Comparison of ENCODE assay signal across 21 cellular contexts in the genomic region with DNA sequence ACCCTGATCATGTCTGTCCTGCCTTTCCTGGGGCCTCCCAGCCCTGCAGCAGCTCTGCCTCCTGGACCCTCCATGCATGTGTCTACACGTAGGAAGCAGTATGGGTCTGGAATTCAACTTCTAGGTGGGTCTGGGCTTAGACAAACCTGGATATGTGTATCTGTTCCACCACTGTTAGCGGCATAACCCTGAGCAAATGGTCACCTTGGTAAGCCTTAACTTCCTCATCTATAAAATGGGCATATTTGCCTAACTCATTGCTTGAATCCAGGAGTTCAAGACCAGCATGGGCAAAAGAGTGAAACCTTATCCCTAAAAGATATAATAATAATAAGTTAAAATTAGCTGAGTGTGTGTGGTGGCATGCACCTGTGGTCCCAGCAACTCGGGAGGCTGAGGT. TPM values are rescaled to one million over a fixed set of nuclear protein-coding genes. Genes with fewer than 3 reads are reported as not detected.
DNase-seq lines count a peak whose midpoint lies in the region; ATAC-seq, FAIRE-seq and TF ChIP-seq lines count a peak whose summit lies in the region.
"Had no signal": no experiment of that assay in that cellular context is flagged by ENCODE, and none has a peak within 500 bp of the region (broad histone marks: within the 10 kb centered on the region; RNA-seq: fewer than 3 reads in every experiment).

No MANE protein-coding gene starts in this region.

- CTCF ChIA-PET in endothelial cell of umbilical vein (lab: Charles Lee) (interaction anchor here (1.2 to 1.7 kb wide), 2 partner anchors 66 to 78 kb away, joined by 3 to 4 read pairs; no protein-coding TSS in a partner anchor), MCF 10A (lab: Yijun Ruan, JAX) (interaction anchor here (0.6 to 1.6 kb wide), 2 partner anchors 35 to 1550 kb away, joined by 3 to 4 read pairs; no protein-coding TSS in a partner anchor)

- H3K9ac ChIP-seq in BLaER1 (no peak overlapping the region), endothelial cell of umbilical vein (replicated peaks; ENCODE audit: extremely low read depth, insufficient read depth, low read length) (no peak overlapping the region)
- H3K9ac ChIP-seq: GM23248 had no signal

- no peak for FAIRE-seq in endothelial cell of umbilical vein (lab: Jason Lieb, UNC)
- FAIRE-seq: GM12878, GM19239 had no signal

- H3K4me3 Mint-ChIP-seq in nephron (no peak overlapping the region), MCF 10A (ENCODE audit: unreplicated experiment) (no peak overlapping the region)
- H3K4me3 Mint-ChIP-seq: CD4-positive, CD25-positive, alpha-beta regulatory T cell; CD8-positive, alpha-beta memory T cell had no signal

- DNase-seq in endothelial cell of umbilical vein (ENCODE audit: low read depth, low spot score) (no peak), MCF 10A (ENCODE audit: unreplicated experiment) (no peak), NCI-H1694 (lab: John Stamatoyannopoulos, UW) (no peak)
- DNase-seq: 8988T; C1 segment of cervical spinal cord; CD4-positive, CD25-positive, alpha-beta regulatory T cell; CD8-positive, alpha-beta memory T cell; COR-L47; DMS 273 treated with DMSO at 0.1 percent for 48 hours; DMS53; DND-41; EL had no signal

- H3K4me3 ChIP-seq in BLaER1 (no peak overlapping the region), endothelial cell of umbilical vein (replicated peaks in 1 of 3; ENCODE audit: insufficient read depth in 1 of 3, low read depth in 1 of 3, low read length in 3 of 3) (no peak overlapping the region)
- H3K4me3 ChIP-seq: GM12878, GM23248, HAP-1 had no signal

- H3K36me3 Mint-ChIP-seq in nephron (ENCODE audit: low read depth) (no peaks in the 10 kb centered on the region), MCF 10A (ENCODE audit: insufficient read depth, unreplicated experiment) (no peaks in the 10 kb centered on the region)
- H3K36me3 Mint-ChIP-seq: CD4-positive, CD25-positive, alpha-beta regulatory T cell; CD8-positive, alpha-beta memory T cell had no signal

- TF ChIP-seq POLR2A in endothelial cell of umbilical vein (IDR thresholded peaks at IDR 0.05; ENCODE audit: low read depth, low read length) = no peak

- peak overlapping the region in 2 of 3 experiments; percentile 29 to 54 for H3K27ac Mint-ChIP-seq in nephron
- H3K27ac Mint-ChIP-seq in MCF 10A (ENCODE audit: low read depth, unreplicated experiment) = no peak overlapping the region
- H3K27ac Mint-ChIP-seq: CD4-positive, CD25-positive, alpha-beta regulatory T cell; CD8-positive, alpha-beta memory T cell had no signal

- H3K9me3 ChIP-seq in BLaER1 = peaks cover 26% of the 10 kb centered on the region
- H3K9me3 ChIP-seq in KOPT-K1 (ENCODE audit: insufficient read depth, low read length, poor library complexity, severe bottlenecking) = peaks cover 20% of the 10 kb centered on the region
- H3K9me3 ChIP-seq in endothelial cell of umbilical vein (replicated peaks; ENCODE audit: control insufficient read depth, insufficient read depth, low read length) = no peaks in the 10 kb centered on the region
- H3K9me3 ChIP-seq: HAP-1 had no signal

- no peak overlapping the region for H3K27ac ChIP-seq in BLaER1
- H3K27ac ChIP-seq in KOPT-K1 (ENCODE audit: low read depth, low read length, poor library complexity, severe bottlenecking) = peak overlapping the region; percentile 68
- H3K27ac ChIP-seq in endothelial cell of umbilical vein (ENCODE audit: insufficient read depth, low read depth, low read length) = peak overlapping the region; percentile 97
- H3K27ac ChIP-seq: GM23248 had no signal

- POLR2A ChIA-PET in endothelial cell of umbilical vein (lab: Charles Lee) = no interaction called here
- POLR2A ChIA-PET in MCF 10A (lab: Yijun Ruan, JAX) = no interaction called here

- H3K4me1 ChIP-seq in BLaER1 = peaks cover 44% of the 10 kb centered on the region
- H3K4me1 ChIP-seq in endothelial cell of umbilical vein (ENCODE audit: control insufficient read depth, extremely low read depth, insufficient read depth, low read length) = peaks cover 63% of the 10 kb centered on the region
- H3K4me1 ChIP-seq: HAP-1 had no signal

- no peaks in the 10 kb centered on the region for H3K9me1 ChIP-seq in endothelial cell of umbilical vein (replicated peaks; ENCODE audit: control insufficient read depth, extremely low read depth, insufficient read depth, low read length)

- H3K36me3 ChIP-seq in BLaER1 (peaks cover 3% of the 10 kb centered on the region; the same call in 1 of the 2 replicates), KOPT-K1 (ENCODE audit: insufficient read depth, low read length) (no peaks in the 10 kb centered on the region), endothelial cell of umbilical vein (ENCODE audit: control insufficient read depth in 2 of 2, extremely low read depth in 1 of 2, insufficient read depth in 2 of 2, low read length in 2 of 2) (no peaks in the 10 kb centered on the region)
- H3K36me3 ChIP-seq: HAP-1 had no signal

- H2AFZ ChIP-seq in endothelial cell of umbilical vein (ENCODE audit: low read depth, low read length) = no peak overlapping the region
- H2AFZ ChIP-seq: GM23248 had no signal

- BruUV-seq in endothelial cell of umbilical vein (replicated peaks; lab: Mats Ljungman, UMichigan) (no TSS peak), MCF 10A (replicated peaks; lab: Mats Ljungman, UMichigan) (no TSS peak)

- TF ChIP-seq CTCF in endothelial cell of umbilical vein (IDR thresholded peaks at IDR 0.05; ENCODE audit: extremely low read depth in 1 of 2, insufficient read depth in 1 of 2, low read depth in 1 of 2, low read length in 2 of 2) (no peak), nephron (IDR thresholded peaks at IDR 0.05; ENCODE audit: unreplicated experiment in 3 of 3) (no peak), MCF 10A (IDR thresholded peaks at IDR 0.05; ENCODE audit: unreplicated experiment) (no peak)

- H3K27me3 Mint-ChIP-seq in nephron (ENCODE audit: low read depth) (peaks cover 20% of the 10 kb centered on the region), MCF 10A (ENCODE audit: insufficient read depth, unreplicated experiment) (no peaks in the 10 kb centered on the region)

- dilution Hi-C loops in endothelial cell of umbilical vein (cut with MboI; ENCODE audit: extremely low pct_ligation_motif_present, low sequenced_read_pairs) = no loop called here

- peak overlapping the region; percentile 52 for H3K4me2 ChIP-seq in BLaER1
- no peak overlapping the region for H3K4me2 ChIP-seq in endothelial cell of umbilical vein (ENCODE audit: insufficient read depth, low read length)

- H4K20me1 ChIP-seq in BLaER1 (no peaks in the 10 kb centered on the region), endothelial cell of umbilical vein (replicated peaks; ENCODE audit: control insufficient read depth, extremely low read depth, insufficient read depth, low read length) (no peaks in the 10 kb centered on the region)

- H3K27me3 ChIP-seq in BLaER1 = no peaks in the 10 kb centered on the region
- H3K27me3 ChIP-seq in endothelial cell of umbilical vein (ENCODE audit: control insufficient read depth in 2 of 2, insufficient read depth in 2 of 2, low read length in 2 of 2) = no peaks in the 10 kb centered on the region

- no peaks in the 10 kb centered on the region for H3K79me2 ChIP-seq in endothelial cell of umbilical vein (ENCODE audit: control insufficient read depth, insufficient read depth, low read length)

- no peak for ATAC-seq in GM21526 (IDR thresholded peaks at IDR 0.05; ENCODE audit: low FRiP score, unreplicated experiment)
- ATAC-seq: GM12878 had no signal

- intact Hi-C loops in endothelial cell of umbilical vein (cut with micrococcal nuclease) (no loop called here), MCF 10A (cut with micrococcal nuclease) (no loop called here)

- peaks cover 7% of the 10 kb centered on the region for H3K9me3 Mint-ChIP-seq in nephron
- H3K9me3 Mint-ChIP-seq in MCF 10A (ENCODE audit: unreplicated experiment) = peaks cover 11% of the 10 kb centered on the region

- H3K4me1 Mint-ChIP-seq in nephron (peaks cover 67% of the 10 kb centered on the region), MCF 10A (ENCODE audit: insufficient read depth, unreplicated experiment) (peaks cover 3% of the 10 kb centered on the region)
- H3K4me1 Mint-ChIP-seq: CD4-positive, CD25-positive, alpha-beta regulatory T cell had no signal

TF ChIP-seq in endothelial cell of umbilical vein, 7 proteins besides CTCF, POLR2A, EP300 and RAD21:
- TF ChIP-seq MYC (IDR thresholded peaks at IDR 0.05; ENCODE audit: low read depth, low read length) (no peak), EZH2 (IDR thresholded peaks at IDR 0.05; ENCODE audit: borderline replicate concordance, low read depth, low read length, severe bottlenecking) (no peak), FOS (IDR thresholded peaks at IDR 0.05; ENCODE audit: borderline replicate concordance, insufficient read depth, low read length) (no peak), JUN (IDR thresholded peaks at IDR 0.05; ENCODE audit: borderline replicate concordance, insufficient read depth, insufficient read length, low read depth) (no peak), POLR2AphosphoS5 (IDR thresholded peaks at IDR 0.05; ENCODE audit: insufficient read depth, low read depth, low read length) (no peak), GATA2 (IDR thresholded peaks at IDR 0.05; ENCODE audit: insufficient read depth, insufficient read length, low read depth, low read length) (no peak)
- TF ChIP-seq, protein P1, sequence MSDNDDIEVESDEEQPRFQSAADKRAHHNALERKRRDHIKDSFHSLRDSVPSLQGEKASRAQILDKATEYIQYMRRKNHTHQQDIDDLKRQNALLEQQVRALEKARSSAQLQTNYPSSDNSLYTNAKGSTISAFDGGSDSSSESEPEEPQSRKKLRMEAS (IDR thresholded peaks at IDR 0.05; ENCODE audit: insufficient read depth, insufficient read length) = no peak

RNA-seq across cellular contexts. Expression of a gene that starts 44.2 kb away (rescaled TPM):
- 62.4 and 66.8 TPM in 2 replicates for total RNA-seq in endothelial cell of umbilical vein
- polyA plus RNA-seq in endothelial cell of umbilical vein = 44.6 and 60.4 TPM in 2 replicates
- polyA plus RNA-seq in endothelial cell of umbilical vein (2011; cell fraction: cytosol; rRNA removed) = 48.2 and 48.3 TPM in 2 replicates
- 49.5 and 75.6 TPM in 2 replicates for polyA plus RNA-seq in endothelial cell of umbilical vein (2011; cell fraction: nucleus; rRNA removed)
- 24.0 and 24.3 TPM in 2 replicates for polyA plus RNA-seq in endothelial cell of umbilical vein (2012)
- 33.5 and 46.5 TPM in 2 replicates for polyA minus RNA-seq in endothelial cell of umbilical vein
- polyA minus RNA-seq in endothelial cell of umbilical vein (2011; cell fraction: cytosol; rRNA and poly(A)+ RNA removed) = not detected
- polyA minus RNA-seq in endothelial cell of umbilical vein (2011; cell fraction: nucleus; rRNA and poly(A)+ RNA removed) = 36.7 and 37.0 TPM in 2 replicates
- total RNA-seq in MCF 10A (2022) = 0.66 and 0.89 TPM in 2 replicates
- total RNA-seq: G401, GM23248 had no signal
- polyA plus RNA-seq: CD8-positive, alpha-beta memory T cell; GM23248 had no signal

Comparison
In these comparisons a context has a peak if more than half of its experiments do, and no peak if none do; other contexts are left out.
1. RNA of a gene that starts 44.2 kb away (total RNA-seq): 62.4 to 66.8 TPM in endothelial cell of umbilical vein; 0.66 to 0.89 TPM in MCF 10A; every median in the first group is over 10 times any median in the second.